17 cellular contexts compared by ENCODE assay signal in the genomic region with DNA sequence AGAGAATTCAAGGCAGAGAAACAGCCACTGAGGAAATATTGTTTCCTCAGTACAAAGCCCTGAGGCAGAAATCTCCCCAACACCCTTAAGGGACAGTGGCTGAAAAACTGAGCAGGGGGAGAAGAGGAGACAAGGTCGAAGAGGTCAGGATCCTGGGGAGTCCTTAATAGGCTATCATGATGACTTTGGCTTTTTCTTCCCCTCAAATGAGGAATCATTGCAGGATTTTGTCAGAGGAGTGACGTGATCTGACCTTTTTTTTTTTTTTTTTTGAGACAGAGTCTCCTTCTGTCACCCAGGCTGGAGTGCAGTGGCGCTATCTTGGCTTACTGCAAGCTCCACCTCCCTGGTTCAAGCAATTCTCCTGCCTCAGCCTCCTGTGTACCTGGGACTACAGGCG. TPM values are rescaled to one million over a fixed set of nuclear protein-coding genes. Genes with fewer than 3 reads are reported as not detected.
DNase-seq lines count a peak whose midpoint lies in the region; ATAC-seq and TF ChIP-seq lines count a peak whose summit lies in the region.
"Had no signal": no experiment of that assay in that cellular context is flagged by ENCODE, and none has a peak within 500 bp of the region (broad histone marks: within the 10 kb centered on the region; RNA-seq: fewer than 3 reads in every experiment).

No MANE protein-coding gene starts in this region.

- H3K27ac ChIP-seq in esophagus muscularis mucosa (replicated peaks in 1 of 4) = peak overlapping the region; percentile 67 to 75 (median 72)
- H3K27ac ChIP-seq in smooth muscle cell (ENCODE audit: low read depth) = peak overlapping the region; percentile 95
- H3K27ac ChIP-seq: hepatocyte had no signal

- POLR2A ChIA-PET in activated CD4-positive, alpha-beta T cell treated with anti-CD3 and anti-CD28 coated beads, Interleukin-2, amount 10 ng/mL, durations not matched to agents 7 days and 5 days (lab: Charles Lee) = no interaction called here
- POLR2A ChIA-PET in WTC11 (lab: Charles Lee) = no interaction called here
- POLR2A ChIA-PET in GM10248 (lab: Yijun Ruan, JAX) = no interaction called here

- peaks cover 50% of the 10 kb centered on the region for H3K36me3 Mint-ChIP-seq in activated CD4-positive, alpha-beta T cell treated with anti-CD3 and anti-CD28 coated beads, Interleukin-2, amount 10 ng/mL, durations not matched to agents 7 days and 5 days (ENCODE audit: low read depth)
- H3K36me3 Mint-ChIP-seq in WTC11 = peaks cover 1% of the 10 kb centered on the region

- H3K27me3 ChIP-seq in esophagus muscularis mucosa = no peaks in the 10 kb centered on the region
- H3K27me3 ChIP-seq in smooth muscle cell (ENCODE audit: low read depth) = no peaks in the 10 kb centered on the region
- H3K27me3 ChIP-seq: hepatocyte had no signal

- peaks cover 4% of the 10 kb centered on the region for H3F3A ChIP-seq in smooth muscle cell (ENCODE audit: low read depth)

- DNase-seq in activated CD4-positive, alpha-beta T cell treated with anti-CD3 and anti-CD28 coated beads, Interleukin-2, amount 10 ng/mL, durations not matched to agents 7 days and 5 days = no peak
- DNase-seq in activated CD4-positive, alpha-beta T cell treated with anti-CD3 and anti-CD28 coated beads for 48 hours = no peak
- DNase-seq in WTC11 (ENCODE audit: low spot score) = no peak
- no peak for DNase-seq in esophagus muscularis mucosa (ENCODE audit: extremely low spot score)
- no peak for DNase-seq in smooth muscle cell (lab: John Stamatoyannopoulos, UW; ENCODE audit: unreplicated experiment)
- no peak for DNase-seq in SHP77 treated with DMSO at 0.1 percent for 48 hours (lab: John Stamatoyannopoulos, UW)
- no peak for DNase-seq in GM10248 (ENCODE audit: extremely low spot score)
- DNase-seq: activated B cell treated with CpG ODN at 0.5 μM for 24 hours; activated gamma-delta T cell treated with Interleukin-2 at 50 U/mL for 16 hours; effector memory CD4-positive, alpha-beta T cell; NCI-H1417; NCI-H510A treated with DMSO at 0.1 percent for 48 hours; SIG-M5 had no signal

- H3K4me3 Mint-ChIP-seq in activated CD4-positive, alpha-beta T cell treated with anti-CD3 and anti-CD28 coated beads, Interleukin-2, amount 10 ng/mL, durations not matched to agents 7 days and 5 days = no peak overlapping the region
- no peak overlapping the region for H3K4me3 Mint-ChIP-seq in WTC11
- H3K4me3 Mint-ChIP-seq: activated B cell treated with CpG ODN at 0.5 μM for 24 hours, memory B cell had no signal

- CTCF ChIA-PET in activated CD4-positive, alpha-beta T cell treated with anti-CD3 and anti-CD28 coated beads, Interleukin-2, amount 10 ng/mL, durations not matched to agents 7 days and 5 days (lab: Charles Lee) = interaction anchor here (0.7 to 1.7 kb wide), 4 partner anchors 9 to 177 kb away, joined by 3 to 4 read pairs (median 4); no protein-coding TSS in a partner anchor
- CTCF ChIA-PET in WTC11 (lab: Charles Lee) (interaction anchor here (0.6 to 1.6 kb wide), 4 partner anchors 15 to 130 kb away, joined by 3 to 5 read pairs (median 4); a partner anchor contains a TSS), GM10248 (lab: Yijun Ruan, JAX) (interaction anchor here (7.4 to 8.3 kb wide), 2 partner anchors 15 to 23 kb away, joined by 89 to 106 read pairs; a partner anchor contains a TSS)

- H3K9me3 ChIP-seq in esophagus muscularis mucosa = no peaks in the 10 kb centered on the region
- H3K9me3 ChIP-seq in smooth muscle cell (replicated peaks; ENCODE audit: low read depth) = no peaks in the 10 kb centered on the region
- H3K9me3 ChIP-seq: A549 had no signal

- H4K20me1 ChIP-seq in smooth muscle cell (ENCODE audit: low read depth) = peaks cover 100% of the 10 kb centered on the region

- H3K4me2 ChIP-seq in smooth muscle cell = no peak overlapping the region
- H3K4me2 ChIP-seq: A549, hepatocyte had no signal

- peaks cover 2 to 29% (median 15%) of the 10 kb centered on the region in 4 donors for H3K36me3 ChIP-seq in esophagus muscularis mucosa
- no peaks in the 10 kb centered on the region for H3K36me3 ChIP-seq in smooth muscle cell (ENCODE audit: low read depth)

- peak overlapping the region; percentile 20 for H3K27ac Mint-ChIP-seq in activated CD4-positive, alpha-beta T cell treated with anti-CD3 and anti-CD28 coated beads, Interleukin-2, amount 10 ng/mL, durations not matched to agents 7 days and 5 days
- H3K27ac Mint-ChIP-seq in WTC11 = 0 out of 2 replicates have a peak overlapping the region, but pooled peaks have one; percentile 40
- H3K27ac Mint-ChIP-seq: activated B cell treated with CpG ODN at 0.5 μM for 24 hours had no signal

- peaks cover 100% of the 10 kb centered on the region for H3K79me2 ChIP-seq in smooth muscle cell (ENCODE audit: low read depth)

- WGBS in esophagus muscularis mucosa = 59% methylated on average over 4 of the region's 4 CpGs
- WGBS in smooth muscle cell (ENCODE audit: low lambda C conversion rate) = 89% methylated on average over 4 of the region's 4 CpGs

- no peak overlapping the region for H3K4me3 ChIP-seq in esophagus muscularis mucosa
- no peak overlapping the region for H3K4me3 ChIP-seq in smooth muscle cell
- H3K4me3 ChIP-seq: A549, hepatocyte had no signal

- ATAC-seq in WTC11 = no peak
- ATAC-seq in GM21786 (IDR thresholded peaks at IDR 0.05; ENCODE audit: unreplicated experiment) = no peak
- ATAC-seq: A549 had no signal

- no peaks in the 10 kb centered on the region for H3K9me3 Mint-ChIP-seq in activated CD4-positive, alpha-beta T cell treated with anti-CD3 and anti-CD28 coated beads, Interleukin-2, amount 10 ng/mL, durations not matched to agents 7 days and 5 days
- no peaks in the 10 kb centered on the region for H3K9me3 Mint-ChIP-seq in WTC11
- H3K9me3 Mint-ChIP-seq: activated B cell treated with CpG ODN at 0.5 μM for 24 hours, memory B cell had no signal

- TF ChIP-seq EP300 in esophagus muscularis mucosa (IDR thresholded peaks at IDR 0.05) = no peak

- no peak for TF ChIP-seq POLR2A in esophagus muscularis mucosa (IDR thresholded peaks at IDR 0.05; ENCODE audit: low read depth)

- H3K4me1 ChIP-seq in esophagus muscularis mucosa = peaks cover 89 to 99% (median 98%) of the 10 kb centered on the region in 4 donors
- peaks cover 8% of the 10 kb centered on the region for H3K4me1 ChIP-seq in smooth muscle cell (ENCODE audit: low read depth)

- H3K4me1 Mint-ChIP-seq in activated CD4-positive, alpha-beta T cell treated with anti-CD3 and anti-CD28 coated beads, Interleukin-2, amount 10 ng/mL, durations not matched to agents 7 days and 5 days = peaks cover 56% of the 10 kb centered on the region
- peaks cover 14% of the 10 kb centered on the region for H3K4me1 Mint-ChIP-seq in WTC11

- intact Hi-C loops in esophagus muscularis mucosa (cut with DNase I) = no loop called here

- TF ChIP-seq CTCF in WTC11 (IDR thresholded peaks at IDR 0.05) (no peak), esophagus muscularis mucosa (IDR thresholded peaks at IDR 0.05) (no peak), smooth muscle cell (IDR thresholded peaks at IDR 0.05; ENCODE audit: borderline replicate concordance, insufficient read depth, poor library complexity, severe bottlenecking) (no peak), GM10248 (IDR thresholded peaks at IDR 0.05; ENCODE audit: control extremely low read depth, extremely low read depth, low read depth, missing control alignments) (no peak)

- no peak overlapping the region for H2AFZ ChIP-seq in smooth muscle cell (ENCODE audit: low read depth)
- H2AFZ ChIP-seq: hepatocyte had no signal

- no peaks in the 10 kb centered on the region for H3K27me3 Mint-ChIP-seq in activated CD4-positive, alpha-beta T cell treated with anti-CD3 and anti-CD28 coated beads, Interleukin-2, amount 10 ng/mL, durations not matched to agents 7 days and 5 days
- H3K27me3 Mint-ChIP-seq in WTC11 (ENCODE audit: low read depth) = no peaks in the 10 kb centered on the region
- H3K27me3 Mint-ChIP-seq: activated B cell treated with CpG ODN at 0.5 μM for 24 hours, memory B cell had no signal

- peak overlapping the region; percentile 85 for H3K9ac ChIP-seq in smooth muscle cell (ENCODE audit: low read depth)

TF ChIP-seq in WTC11, 78 proteins besides CTCF, POLR2A, EP300 and RAD21 (continues in another document):
- no peak for TF ChIP-seq ZNF138 (CRISPR knock-in tag; conservative IDR thresholded peaks at IDR 0.05)
- no peak for TF ChIP-seq ETV6 (CRISPR knock-in tag; IDR thresholded peaks at IDR 0.05)

RNA-seq across cellular contexts. Expression of a gene that starts 10.2 kb away (rescaled TPM):
- 100 to 1,000 TPM; 209 to 226 TPM for total RNA-seq in activated CD4-positive, alpha-beta T cell treated with anti-CD3 and anti-CD28 coated beads, Interleukin-2, amount 10 ng/mL, durations not matched to agents 7 days and 5 days
- 65.0 to 88.7 TPM (median 72.0 TPM) in 3 replicates for total RNA-seq in WTC11 (2021)
- total RNA-seq in esophagus muscularis mucosa = 100 to 1,000 TPM; 162 to 263 (median 225) TPM
- total RNA-seq in smooth muscle cell = 102 and 109 TPM in 2 replicates
- 169 and 186 TPM in 2 replicates for polyA plus RNA-seq in smooth muscle cell

RNA-seq across cellular contexts. Expression of a gene that starts 16.9 kb away (rescaled TPM):
- 10 to 100 TPM; 57.5 to 59.3 TPM for total RNA-seq in activated CD4-positive, alpha-beta T cell treated with anti-CD3 and anti-CD28 coated beads, Interleukin-2, amount 10 ng/mL, durations not matched to agents 7 days and 5 days
- 48.9 to 52.5 TPM (median 52.0 TPM) in 3 replicates for total RNA-seq in WTC11 (2021)
- total RNA-seq in esophagus muscularis mucosa = 100 to 1,000 TPM in 3 of 4 donors, 10 to 100 TPM in 1; 97.9 to 164 (median 122) TPM
- 67.8 and 202 TPM in 2 replicates for total RNA-seq in smooth muscle cell
- polyA plus RNA-seq in smooth muscle cell = 113 and 114 TPM in 2 replicates

RNA-seq across cellular contexts. Expression of a gene that starts 41.1 kb away (rescaled TPM):
- not detected for total RNA-seq in activated CD4-positive, alpha-beta T cell treated with anti-CD3 and anti-CD28 coated beads, Interleukin-2, amount 10 ng/mL, durations not matched to agents 7 days and 5 days
- total RNA-seq in WTC11 (2021) (2.3 to 3.5 TPM (median 3.3 TPM) in 3 replicates), esophagus muscularis mucosa (10 to 100 TPM; 20.7 to 57.4 (median 34.7) TPM), smooth muscle cell (21.7 and 32.9 TPM in 2 replicates)
- polyA plus RNA-seq in smooth muscle cell = 35.9 and 59.0 TPM in 2 replicates

RNA-seq across cellular contexts. Expression of a gene that starts 58.1 kb away (rescaled TPM):
- total RNA-seq in activated CD4-positive, alpha-beta T cell treated with anti-CD3 and anti-CD28 coated beads, Interleukin-2, amount 10 ng/mL, durations not matched to agents 7 days and 5 days = 100 to 1,000 TPM; 142 to 167 TPM
- total RNA-seq in WTC11 (2021) (150 to 160 TPM (median 153 TPM) in 3 replicates), esophagus muscularis mucosa (100 to 1,000 TPM in 2 of 4 donors, 10 to 100 TPM in 2; 90.3 to 116 (median 104) TPM), smooth muscle cell (60.5 and 97.2 TPM in 2 replicates)
- polyA plus RNA-seq in smooth muscle cell = 44.1 and 45.1 TPM in 2 replicates
